Comparison of ENCODE assay signal across 12 cellular contexts in genomic region chr13:83780201-83780600, GRCh38.
DNase-seq lines count a peak whose midpoint lies in the region; ATAC-seq and TF ChIP-seq lines count a peak whose summit lies in the region.
"Had no signal": no experiment of that assay in that cellular context is flagged by ENCODE, and none has a peak within 500 bp of the region (broad histone marks: within the 10 kb centered on the region; RNA-seq: fewer than 3 reads in every experiment).

No MANE protein-coding gene starts in this region.

- H3K9me2 ChIP-seq in PC-3 (replicated peaks; ENCODE audit: low read length) = no peaks in the 10 kb centered on the region

- H4K20me1 ChIP-seq in PC-3 (ENCODE audit: low read length) = no peaks in the 10 kb centered on the region

- no peak for TF ChIP-seq POLR2A in heart left ventricle (IDR thresholded peaks at IDR 0.05)

- no peaks in the 10 kb centered on the region for H3K36me3 ChIP-seq in PC-3 (ENCODE audit: low read depth, low read length)
- no peaks in the 10 kb centered on the region for H3K36me3 ChIP-seq in MG63
- no peaks in the 10 kb centered on the region for H3K36me3 ChIP-seq in heart left ventricle

- intact Hi-C loops in PC-3 (cut with micrococcal nuclease) (no loop called here), heart left ventricle (cut with DNase I) (no loop called here)

- no TSS peak for BruUV-seq in PC-3 (replicated peaks; lab: Mats Ljungman, UMichigan)

- H3K79me2 ChIP-seq in PC-3 (ENCODE audit: low read length) = no peaks in the 10 kb centered on the region

- 28 to 39% (median 35%) methylated on average over 6 of the region's 6 CpGs for WGBS in heart left ventricle, 4 donors

- POLR2A ChIA-PET in PC-3 (lab: Charles Lee; ENCODE audit: unreplicated experiment) = no interaction called here

- no peaks in the 10 kb centered on the region for H3K4me1 ChIP-seq in PC-3 (ENCODE audit: insufficient read depth, low read length)
- no peaks in the 10 kb centered on the region for H3K4me1 ChIP-seq in heart left ventricle

- no peak overlapping the region for H3K27ac ChIP-seq in PC-3 (ENCODE audit: low read length)
- H3K27ac ChIP-seq in heart left ventricle = no peak overlapping the region

- ATAC-seq in PC-3 = peak; percentile 27
- ATAC-seq in GM19328 (IDR thresholded peaks at IDR 0.05; ENCODE audit: unreplicated experiment) = no peak
- ATAC-seq in heart left ventricle = no peak

- in situ Hi-C loops in ACHN (cut with HindIII; ENCODE audit: low pct_ligation_motif_present, low pct_unique_long_range_greater_than_20kb, low sequenced_read_pairs) = no loop called here

- H3K4me3 ChIP-seq in PC-3 (ENCODE audit: low read length) = no peak overlapping the region
- H3K4me3 ChIP-seq in MG63 = no peak overlapping the region
- no peak overlapping the region for H3K4me3 ChIP-seq in heart left ventricle
- H3K4me3 ChIP-seq: lung had no signal

- no peak overlapping the region for H3K9ac ChIP-seq in PC-3 (ENCODE audit: low read length)

- peak; percentile 62 for TF ChIP-seq CTCF in PC-3 (conservative IDR thresholded peaks at IDR 0.05; ENCODE audit: low read depth, low read length)
- TF ChIP-seq CTCF in heart left ventricle (IDR thresholded peaks at IDR 0.05) = peak in 3 of 12 donors; percentile 7 to 11 (median 8)

- no peak overlapping the region for H3K4me2 ChIP-seq in PC-3 (ENCODE audit: low read length)

- CTCF ChIA-PET in PC-3 (lab: Charles Lee) = no interaction called here

- H3K9me3 ChIP-seq in PC-3 (ENCODE audit: low read length) (no peaks in the 10 kb centered on the region), MG63 (no peaks in the 10 kb centered on the region), heart left ventricle (peaks cover 0 to 4% (median 0%) of the 10 kb centered on the region in 12 donors)

- H2AFZ ChIP-seq in PC-3 (ENCODE audit: low read length) = no peak overlapping the region

- DNase-seq in ACHN (peak; percentile 47), HCEC 1CT (peak; percentile 15), PC-3 (peak; percentile 59), fibroblast of the conjunctiva (ENCODE audit: low read depth) (peak; percentile 10), MG63 (no peak), heart left ventricle (no peak), DMS79 treated with DMSO at 0.1 percent for 48 hours (lab: John Stamatoyannopoulos, UW) (no peak)
- DNase-seq: activated naive CD4-positive, alpha-beta T cell treated with anti-CD3 and anti-CD28 coated beads, Interleukin-2, amount 10 ng/mL, durations not matched to agents 7 days and 5 days; CD4-positive, alpha-beta memory T cell; GOT3 had no signal

- no peaks in the 10 kb centered on the region for H3F3A ChIP-seq in PC-3 (ENCODE audit: low read length, unreplicated experiment)

- H3K27me3 ChIP-seq in PC-3 (ENCODE audit: low read length) (no peaks in the 10 kb centered on the region), MG63 (no peaks in the 10 kb centered on the region), heart left ventricle (no peaks in the 10 kb centered on the region)

Comparison
In these comparisons a context has a peak if more than half of its experiments do, and no peak if none do; other contexts are left out.
1. DNase-seq: peak in ACHN (single experiment), HCEC 1CT (single experiment), PC-3 (single experiment) and fibroblast of the conjunctiva (single experiment); none in MG63 (single experiment), heart left ventricle (0 of 5) and DMS79 treated with DMSO at 0.1 percent for 48 hours (single experiment).